Comparison of ENCODE assay signal across 35 cellular contexts in the genomic region with DNA sequence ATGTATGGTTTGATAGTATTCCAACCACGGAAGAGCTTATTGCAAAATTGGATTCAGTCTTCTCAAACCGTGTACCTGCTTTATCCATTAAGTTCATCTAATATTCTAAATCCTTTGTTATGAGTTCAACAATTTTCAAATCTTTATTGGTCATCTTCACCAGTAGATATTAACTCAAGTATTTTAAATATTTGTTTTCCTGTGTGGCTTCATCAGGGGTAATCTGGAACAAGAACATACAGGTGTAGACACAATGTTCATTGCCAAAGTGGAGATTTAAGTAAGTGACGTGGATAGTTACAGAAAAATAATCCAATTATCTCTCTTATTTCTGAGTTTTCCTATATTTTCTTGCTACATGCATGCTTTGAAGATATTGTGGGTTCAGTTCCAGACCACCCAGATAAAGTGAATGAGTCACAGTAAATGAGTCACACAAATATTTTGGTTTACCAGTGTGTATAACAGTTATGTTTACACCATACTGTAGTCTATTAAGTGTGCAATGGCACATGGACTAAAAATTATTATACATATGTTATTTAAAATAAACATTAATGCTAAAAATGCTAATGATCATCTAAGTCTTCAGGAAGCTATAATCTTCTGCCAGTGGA.
"Had no signal": no experiment of that assay in that cellular context is flagged by ENCODE, and none has a peak within 500 bp of the region (broad histone marks: within the 10 kb centered on the region; RNA-seq: fewer than 3 reads in every experiment).

No MANE protein-coding gene starts in this region.

- H3K4me1 ChIP-seq: gastroesophageal sphincter, pancreas, prostate gland, upper lobe of left lung had no signal

- H3K27me3 ChIP-seq: gastroesophageal sphincter, pancreas, upper lobe of left lung had no signal

- H3K27ac ChIP-seq: epithelial cell of prostate, gastroesophageal sphincter, pancreas, prostate gland, skin epidermis, upper lobe of left lung had no signal

- DNase-seq: activated CD4-positive, alpha-beta memory T cell treated with anti-CD3 and anti-CD28 coated beads, Interleukin-2, amount 10 ng/mL, durations not matched to agents 7 days and 5 days; activated CD4-positive, alpha-beta T cell treated with anti-CD3 and anti-CD28 coated beads, Interleukin-2, amount 10 ng/mL, durations not matched to agents 7 days and 5 days; activated CD4-positive, CD25-positive, alpha-beta regulatory T cell treated with anti-CD3 and anti-CD28 coated beads, Interleukin-2, amount 50 U/mL, for 72 hours; activated naive CD4-positive, alpha-beta T cell treated with Interleukin-2 at 50 U/mL for 16 hours; activated T-cell treated with anti-CD3 and anti-CD28 coated beads, Interleukin-2, amount 50 U/mL, for 48 hours; anterior cingulate cortex; central memory CD4-positive, alpha-beta T cell; endodermal cell; head of caudate nucleus; hippocampal formation; left cardiac atrium; left ventricle myocardium superior; naive B cell; nucleus accumbens; pancreas; retina; stimulated activated CD4-positive, alpha-beta T cell treated with anti-CD3 and anti-CD28 coated beads, Interleukin-1b, Interleukin-23, amount 100 ng/mL, for 48 hours; stimulated activated CD4-positive, alpha-beta T cell treated with anti-CD3 and anti-CD28 coated beads, Interleukin-4, amount 100 ng/mL, for 4 hours; stimulated activated CD8-positive, alpha-beta memory T cell treated with anti-CD3 and anti-CD28 coated beads, Interleukin-4, amount 100 ng/mL, for 48 hours; stimulated activated naive CD8-positive, alpha-beta T cell treated with anti-CD3 and anti-CD28 coated beads, Interleukin-15, amount 100 ng/mL, for 72 hours; substantia nigra; T-helper 1 cell; upper lobe of left lung had no signal

- H3K9me3 ChIP-seq: gastroesophageal sphincter, pancreas, prostate gland, upper lobe of left lung had no signal

- H3K9me3 Mint-ChIP-seq: activated CD4-positive, alpha-beta memory T cell treated with anti-CD3 and anti-CD28 coated beads, Interleukin-2, amount 10 ng/mL, durations not matched to agents 7 days and 5 days; activated CD4-positive, alpha-beta T cell treated with anti-CD3 and anti-CD28 coated beads, Interleukin-2, amount 10 ng/mL, durations not matched to agents 7 days and 5 days; endodermal cell; mesothelial cell of epicardium; neural crest cell; stimulated activated naive CD8-positive, alpha-beta T cell treated with anti-CD3 and anti-CD28 coated beads, Interleukin-15, amount 100 ng/mL, for 72 hours had no signal

- ATAC-seq: gastroesophageal sphincter; left cardiac atrium; left ventricle myocardium superior; pancreas; sciatic nerve; stimulated activated memory B cell treated with anti-CD40 and anti-IgM and Interleukin-4, amounts not matched to agents 10 μg/mL and 1 μg/mL and 100 μg/mL, for 72 hours; stimulated activated naive CD8-positive, alpha-beta T cell treated with anti-CD3 and anti-CD28 coated beads, Interleukin-15, amount 100 ng/mL, for 72 hours had no signal

- H3K4me3 Mint-ChIP-seq: activated CD4-positive, alpha-beta memory T cell treated with anti-CD3 and anti-CD28 coated beads, Interleukin-2, amount 10 ng/mL, durations not matched to agents 7 days and 5 days; activated CD4-positive, alpha-beta T cell treated with anti-CD3 and anti-CD28 coated beads, Interleukin-2, amount 10 ng/mL, durations not matched to agents 7 days and 5 days; activated naive CD8-positive, alpha-beta T cell; dendritic cell treated with granulocyte-macrophage colony-stimulating factor and Interleukin-4, amounts not matched to agents 40 ng/mL and 50 ng/mL, for 4 days; endodermal cell; mesothelial cell of epicardium; naive B cell; neural crest cell; stimulated activated memory B cell treated with anti-CD40 and anti-IgM and Interleukin-4, amounts not matched to agents 10 μg/mL and 1 μg/mL and 100 μg/mL, for 72 hours; stimulated activated naive CD8-positive, alpha-beta T cell treated with anti-CD3 and anti-CD28 coated beads, Interleukin-15, amount 100 ng/mL, for 72 hours; T-helper 2 cell treated with Interferon-gamma antibody and Interleukin-4, amounts not matched to agents 5 μg/mL and 100 μg/mL, for 36 hours had no signal

- H3K4me1 Mint-ChIP-seq: activated CD4-positive, alpha-beta memory T cell treated with anti-CD3 and anti-CD28 coated beads, Interleukin-2, amount 10 ng/mL, durations not matched to agents 7 days and 5 days; activated CD4-positive, alpha-beta T cell treated with anti-CD3 and anti-CD28 coated beads, Interleukin-2, amount 10 ng/mL, durations not matched to agents 7 days and 5 days; endodermal cell; mesothelial cell of epicardium; naive B cell; neural crest cell; stimulated activated memory B cell treated with anti-CD40 and anti-IgM and Interleukin-4, amounts not matched to agents 10 μg/mL and 1 μg/mL and 100 μg/mL, for 72 hours; stimulated activated naive CD8-positive, alpha-beta T cell treated with anti-CD3 and anti-CD28 coated beads, Interleukin-15, amount 100 ng/mL, for 72 hours had no signal

- H3K4me3 ChIP-seq: gastroesophageal sphincter, pancreas, prostate gland, skin epidermis, upper lobe of left lung had no signal

- FAIRE-seq: keratinocyte, pancreas had no signal

- H3K27me3 Mint-ChIP-seq: activated CD4-positive, alpha-beta memory T cell treated with anti-CD3 and anti-CD28 coated beads, Interleukin-2, amount 10 ng/mL, durations not matched to agents 7 days and 5 days; activated CD4-positive, alpha-beta T cell treated with anti-CD3 and anti-CD28 coated beads, Interleukin-2, amount 10 ng/mL, durations not matched to agents 7 days and 5 days; activated naive CD8-positive, alpha-beta T cell; dendritic cell treated with granulocyte-macrophage colony-stimulating factor and Interleukin-4, amounts not matched to agents 40 ng/mL and 50 ng/mL, for 4 days; naive B cell; stimulated activated memory B cell treated with anti-CD40 and anti-IgM and Interleukin-4, amounts not matched to agents 10 μg/mL and 1 μg/mL and 100 μg/mL, for 72 hours; stimulated activated naive CD8-positive, alpha-beta T cell treated with anti-CD3 and anti-CD28 coated beads, Interleukin-15, amount 100 ng/mL, for 72 hours had no signal

- H3K27ac Mint-ChIP-seq: activated CD4-positive, alpha-beta memory T cell treated with anti-CD3 and anti-CD28 coated beads, Interleukin-2, amount 10 ng/mL, durations not matched to agents 7 days and 5 days; activated CD4-positive, alpha-beta T cell treated with anti-CD3 and anti-CD28 coated beads, Interleukin-2, amount 10 ng/mL, durations not matched to agents 7 days and 5 days; activated naive CD8-positive, alpha-beta T cell; dendritic cell treated with granulocyte-macrophage colony-stimulating factor and Interleukin-4, amounts not matched to agents 40 ng/mL and 50 ng/mL, for 4 days; endodermal cell; mesothelial cell of epicardium; naive B cell; stimulated activated memory B cell treated with anti-CD40 and anti-IgM and Interleukin-4, amounts not matched to agents 10 μg/mL and 1 μg/mL and 100 μg/mL, for 72 hours; stimulated activated naive CD8-positive, alpha-beta T cell treated with anti-CD3 and anti-CD28 coated beads, Interleukin-15, amount 100 ng/mL, for 72 hours; T-helper 2 cell treated with Interferon-gamma antibody and Interleukin-4, amounts not matched to agents 5 μg/mL and 100 μg/mL, for 36 hours had no signal

- H3K36me3 Mint-ChIP-seq: activated naive CD8-positive, alpha-beta T cell; mesothelial cell of epicardium; naive B cell; stimulated activated memory B cell treated with anti-CD40 and anti-IgM and Interleukin-4, amounts not matched to agents 10 μg/mL and 1 μg/mL and 100 μg/mL, for 72 hours had no signal

- H3K36me3 ChIP-seq: gastroesophageal sphincter, pancreas, prostate gland, upper lobe of left lung had no signal
